ENCODE assay signal across 30 cellular contexts in the genomic region with DNA sequence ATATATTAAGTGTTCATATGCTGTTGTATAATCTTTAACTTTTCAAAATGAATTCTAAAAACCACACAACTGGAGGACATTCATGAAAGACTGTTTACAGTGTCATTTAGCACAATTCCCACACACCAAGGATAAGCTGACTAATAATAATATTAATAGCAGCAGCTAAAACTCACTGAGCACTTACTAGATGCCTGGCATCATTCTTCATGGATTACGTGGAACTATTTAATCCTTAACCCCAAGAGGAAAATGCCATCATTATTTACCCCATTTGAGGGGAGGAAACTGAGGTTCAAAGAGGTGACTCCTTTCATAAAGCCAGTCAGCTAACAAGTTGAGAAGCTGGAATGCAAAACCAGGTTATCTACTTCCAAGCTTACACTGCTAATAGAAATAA.
"Had no signal": no experiment of that assay in that cellular context is flagged by ENCODE, and none has a peak within 500 bp of the region (broad histone marks: within the 10 kb centered on the region; RNA-seq: fewer than 3 reads in every experiment).

No MANE protein-coding gene starts in this region.

- H3K27me3 ChIP-seq: adrenal gland, body of pancreas, breast epithelium, colonic mucosa, esophagus muscularis mucosa, foreskin keratinocyte, gastroesophageal sphincter had no signal

- H3K36me3 Mint-ChIP-seq: activated naive CD4-positive, alpha-beta T cell treated with anti-CD3 and anti-CD28 coated beads, Interleukin-2, amount 50 U/mL, for 24 hours; activated naive CD8-positive, alpha-beta T cell treated with anti-CD3 and anti-CD28 coated beads for 36 hours; WTC11 had no signal

- H3K36me3 ChIP-seq: adrenal gland, breast epithelium, cardiac muscle cell, colonic mucosa, esophagus muscularis mucosa, gastroesophageal sphincter had no signal

- H3K9me3 Mint-ChIP-seq: activated CD8-positive, alpha-beta T cell treated with anti-CD3 and anti-CD28 coated beads for 36 hours; activated naive CD4-positive, alpha-beta T cell treated with anti-CD3 and anti-CD28 coated beads for 36 hours; activated naive CD4-positive, alpha-beta T cell treated with anti-CD3 and anti-CD28 coated beads, Interleukin-2, amount 50 U/mL, for 24 hours; activated naive CD8-positive, alpha-beta T cell treated with anti-CD3 and anti-CD28 coated beads for 36 hours; activated naive CD8-positive, alpha-beta T cell treated with anti-CD3 and anti-CD28 coated beads, Interleukin-2, amount 50 U/mL, for 24 hours; activated T-cell treated with anti-CD3 and anti-CD28 coated beads, Interleukin-2, amount 50 U/mL, for 4 hours; activated T-helper 17 cell treated with anti-CD3 and anti-CD28 coated beads, Interleukin-2, amount 50 U/mL, for 72 hours; WTC11 had no signal

- H3K27me3 Mint-ChIP-seq: activated naive CD8-positive, alpha-beta T cell treated with anti-CD3 and anti-CD28 coated beads, Interleukin-2, amount 50 U/mL, for 24 hours; activated T-helper 17 cell treated with anti-CD3 and anti-CD28 coated beads, Interleukin-2, amount 50 U/mL, for 72 hours had no signal

- DNase-seq: activated CD4-positive, alpha-beta T cell treated with anti-CD3 and anti-CD28 coated beads for 1 hour; activated CD4-positive, alpha-beta T cell treated with anti-CD3 and anti-CD28 coated beads for 4 hours; activated CD4-positive, alpha-beta T cell treated with anti-CD3 and anti-CD28 coated beads, Interleukin-2, amount 50 U/mL, for 1 hour; activated CD4-positive, alpha-beta T cell treated with anti-CD3 and anti-CD28 coated beads, Interleukin-2, amount 50 U/mL, for 48 hours; activated CD8-positive, alpha-beta memory T cell treated with anti-CD3 and anti-CD28 coated beads for 24 hours; activated CD8-positive, alpha-beta T cell treated with anti-CD3 and anti-CD28 coated beads for 36 hours; activated effector memory CD4-positive, alpha-beta T cell treated with Interleukin-2 at 50 U/mL for 16 hours; activated naive CD4-positive, alpha-beta T cell treated with anti-CD3 and anti-CD28 coated beads for 36 hours; activated naive CD8-positive, alpha-beta T cell treated with anti-CD3 and anti-CD28 coated beads for 36 hours; activated naive CD8-positive, alpha-beta T cell treated with anti-CD3 and anti-CD28 coated beads, Interleukin-2, amount 50 U/mL, for 24 hours; activated T-cell treated with anti-CD3 and anti-CD28 coated beads, Interleukin-2, amount 50 U/mL, for 4 hours; adrenal gland; amygdala; aorta; body of pancreas; central memory CD4-positive, alpha-beta T cell; cerebellar nuclear complex; colonic mucosa; effector CD8-positive, alpha-beta T cell; erythroblast; foreskin keratinocyte; T-helper 2 cell had no signal

- H3K27ac ChIP-seq: body of pancreas, breast epithelium, cardiac muscle cell, colonic mucosa, esophagus muscularis mucosa, foreskin keratinocyte, gastroesophageal sphincter, VCaP had no signal

- ATAC-seq: activated CD8-positive, alpha-beta T cell treated with anti-CD3 and anti-CD28 coated beads for 36 hours; activated naive CD8-positive, alpha-beta T cell treated with anti-CD3 and anti-CD28 coated beads, Interleukin-2, amount 50 U/mL, for 24 hours; activated T-cell treated with anti-CD3 and anti-CD28 coated beads, Interleukin-2, amount 50 U/mL, for 4 hours; activated T-helper 17 cell treated with anti-CD3 and anti-CD28 coated beads, Interleukin-2, amount 50 U/mL, for 72 hours; body of pancreas; foreskin keratinocyte; gastroesophageal sphincter; WTC11 had no signal

- H3K4me1 ChIP-seq: body of pancreas, breast epithelium, colonic mucosa, foreskin keratinocyte had no signal

- H3K27ac Mint-ChIP-seq: activated CD8-positive, alpha-beta T cell treated with anti-CD3 and anti-CD28 coated beads for 36 hours; activated naive CD4-positive, alpha-beta T cell treated with anti-CD3 and anti-CD28 coated beads for 36 hours; activated naive CD4-positive, alpha-beta T cell treated with anti-CD3 and anti-CD28 coated beads, Interleukin-2, amount 50 U/mL, for 24 hours; activated naive CD8-positive, alpha-beta T cell treated with anti-CD3 and anti-CD28 coated beads for 36 hours; activated naive CD8-positive, alpha-beta T cell treated with anti-CD3 and anti-CD28 coated beads, Interleukin-2, amount 50 U/mL, for 24 hours; activated T-helper 17 cell treated with anti-CD3 and anti-CD28 coated beads, Interleukin-2, amount 50 U/mL, for 72 hours; WTC11 had no signal

- H3K4me1 Mint-ChIP-seq: activated naive CD4-positive, alpha-beta T cell treated with anti-CD3 and anti-CD28 coated beads, Interleukin-2, amount 50 U/mL, for 24 hours; activated naive CD8-positive, alpha-beta T cell treated with anti-CD3 and anti-CD28 coated beads for 36 hours; activated naive CD8-positive, alpha-beta T cell treated with anti-CD3 and anti-CD28 coated beads, Interleukin-2, amount 50 U/mL, for 24 hours; activated T-helper 17 cell treated with anti-CD3 and anti-CD28 coated beads, Interleukin-2, amount 50 U/mL, for 72 hours had no signal

- H3K9me3 ChIP-seq: adrenal gland, body of pancreas, breast epithelium, colonic mucosa, esophagus muscularis mucosa, gastroesophageal sphincter had no signal

- H3K4me3 ChIP-seq: adrenal gland, body of pancreas, breast epithelium, cardiac muscle cell, colonic mucosa, esophagus muscularis mucosa, gastroesophageal sphincter had no signal

- H3K4me3 Mint-ChIP-seq: activated CD8-positive, alpha-beta T cell treated with anti-CD3 and anti-CD28 coated beads for 36 hours; activated naive CD4-positive, alpha-beta T cell treated with anti-CD3 and anti-CD28 coated beads for 36 hours; activated naive CD4-positive, alpha-beta T cell treated with anti-CD3 and anti-CD28 coated beads, Interleukin-2, amount 50 U/mL, for 24 hours; activated naive CD8-positive, alpha-beta T cell treated with anti-CD3 and anti-CD28 coated beads for 36 hours; activated naive CD8-positive, alpha-beta T cell treated with anti-CD3 and anti-CD28 coated beads, Interleukin-2, amount 50 U/mL, for 24 hours; activated T-cell treated with anti-CD3 and anti-CD28 coated beads, Interleukin-2, amount 50 U/mL, for 4 hours; activated T-helper 17 cell treated with anti-CD3 and anti-CD28 coated beads, Interleukin-2, amount 50 U/mL, for 72 hours; WTC11 had no signal
